28 cellular contexts compared by ENCODE assay signal in the genomic region with DNA sequence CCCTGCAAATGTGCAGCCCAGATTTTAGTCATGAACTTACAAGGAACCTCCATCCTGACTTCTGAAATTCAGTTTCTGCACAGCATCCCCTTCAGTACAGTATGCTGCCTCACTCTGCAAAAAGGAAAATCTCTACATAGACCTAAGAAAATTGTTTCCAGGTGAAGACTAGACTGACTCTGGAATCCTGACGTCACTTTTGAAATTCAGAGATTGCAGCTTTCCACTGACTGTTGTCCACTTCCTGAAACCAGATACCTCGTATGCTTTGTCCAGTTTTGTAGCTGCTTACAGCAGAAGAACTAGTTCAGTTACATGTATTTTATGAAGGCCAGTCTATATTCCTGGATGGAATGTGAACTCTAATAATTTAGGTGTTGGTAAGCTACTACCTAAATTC.
"Had no signal": no experiment of that assay in that cellular context is flagged by ENCODE, and none has a peak within 500 bp of the region (broad histone marks: within the 10 kb centered on the region; RNA-seq: fewer than 3 reads in every experiment).

No MANE protein-coding gene starts in this region.

- H3K4me3 ChIP-seq: colonic mucosa, heart right ventricle, left lung, mucosa of descending colon, smooth muscle cell, testis, transverse colon, upper lobe of right lung, uterus had no signal

- DNase-seq: colonic mucosa; effector CD8-positive, alpha-beta T cell; endodermal cell; foreskin melanocyte; glutamatergic neuron; heart right ventricle; hippocampal formation; left cardiac atrium; left lung; mesenchymal stem cell; mucosa of descending colon; naive B cell; stimulated activated CD4-positive, alpha-beta T cell treated with anti-CD3 and anti-CD28 coated beads, Interleukin-2, amount 100 ng/mL, for 24 hours; stimulated activated CD4-positive, alpha-beta T cell treated with anti-CD3 and anti-CD28 coated beads, Interleukin-4, amount 100 ng/mL, for 24 hours; stimulated activated naive CD4-positive, alpha-beta T cell treated with Interleukin-2 at 50 U/mL for 16 hours; substantia nigra; testis; transverse colon; upper lobe of right lung; uterus had no signal

- H3K9me3 ChIP-seq: colonic mucosa, testis, transverse colon, upper lobe of right lung, uterus had no signal

- H3K27me3 ChIP-seq: colonic mucosa, heart right ventricle, left lung, testis, transverse colon, upper lobe of right lung, uterus had no signal

- H2AFZ ChIP-seq: parathyroid adenoma had no signal

- H3K36me3 ChIP-seq: colonic mucosa, heart right ventricle, left lung, transverse colon, upper lobe of right lung, uterus had no signal

- H3K79me2 ChIP-seq: parathyroid adenoma had no signal

- ATAC-seq: esophagus mucosa; heart right ventricle; left cardiac atrium; left lung; mucosa of descending colon; natural killer cell treated with Interleukin-12 subunit alpha and Interleukin-12 subunit beta and Interleukin-15 and Interleukin-18, amount 100 ng/mL, for 72 hours; sciatic nerve; stimulated activated effector memory CD8-positive, alpha-beta T cell treated with anti-CD3 and anti-CD28 coated beads, Interleukin-12 subunit alpha, Interleukin-12 subunit beta, amount 100 ng/mL, for 72 hours; upper lobe of right lung had no signal

- FAIRE-seq: islet of Langerhans had no signal

- H3K4me1 ChIP-seq: colonic mucosa, heart right ventricle, left lung, parathyroid adenoma, testis, transverse colon, upper lobe of right lung, uterus had no signal

- H3K27ac ChIP-seq: colonic mucosa, epithelial cell of prostate, heart right ventricle, left lung, parathyroid adenoma, testis, transverse colon, upper lobe of right lung, uterus had no signal

- H3K9ac ChIP-seq: parathyroid adenoma had no signal

- H3K4me2 ChIP-seq: smooth muscle cell had no signal
